Comparison of ENCODE assay signal across 1 cellular context in genomic region chr17:30236807-30237206, GRCh38.
A peak's percentile ranks its signal among the peaks of the same experiment; 100 is the strongest.
TF ChIP-seq lines count a peak whose summit lies in the region.

No MANE protein-coding gene starts in this region.

TF ChIP-seq in SK-N-SH, 30 proteins besides CTCF, POLR2A, EP300 and RAD21:
- TF ChIP-seq, protein P1, sequence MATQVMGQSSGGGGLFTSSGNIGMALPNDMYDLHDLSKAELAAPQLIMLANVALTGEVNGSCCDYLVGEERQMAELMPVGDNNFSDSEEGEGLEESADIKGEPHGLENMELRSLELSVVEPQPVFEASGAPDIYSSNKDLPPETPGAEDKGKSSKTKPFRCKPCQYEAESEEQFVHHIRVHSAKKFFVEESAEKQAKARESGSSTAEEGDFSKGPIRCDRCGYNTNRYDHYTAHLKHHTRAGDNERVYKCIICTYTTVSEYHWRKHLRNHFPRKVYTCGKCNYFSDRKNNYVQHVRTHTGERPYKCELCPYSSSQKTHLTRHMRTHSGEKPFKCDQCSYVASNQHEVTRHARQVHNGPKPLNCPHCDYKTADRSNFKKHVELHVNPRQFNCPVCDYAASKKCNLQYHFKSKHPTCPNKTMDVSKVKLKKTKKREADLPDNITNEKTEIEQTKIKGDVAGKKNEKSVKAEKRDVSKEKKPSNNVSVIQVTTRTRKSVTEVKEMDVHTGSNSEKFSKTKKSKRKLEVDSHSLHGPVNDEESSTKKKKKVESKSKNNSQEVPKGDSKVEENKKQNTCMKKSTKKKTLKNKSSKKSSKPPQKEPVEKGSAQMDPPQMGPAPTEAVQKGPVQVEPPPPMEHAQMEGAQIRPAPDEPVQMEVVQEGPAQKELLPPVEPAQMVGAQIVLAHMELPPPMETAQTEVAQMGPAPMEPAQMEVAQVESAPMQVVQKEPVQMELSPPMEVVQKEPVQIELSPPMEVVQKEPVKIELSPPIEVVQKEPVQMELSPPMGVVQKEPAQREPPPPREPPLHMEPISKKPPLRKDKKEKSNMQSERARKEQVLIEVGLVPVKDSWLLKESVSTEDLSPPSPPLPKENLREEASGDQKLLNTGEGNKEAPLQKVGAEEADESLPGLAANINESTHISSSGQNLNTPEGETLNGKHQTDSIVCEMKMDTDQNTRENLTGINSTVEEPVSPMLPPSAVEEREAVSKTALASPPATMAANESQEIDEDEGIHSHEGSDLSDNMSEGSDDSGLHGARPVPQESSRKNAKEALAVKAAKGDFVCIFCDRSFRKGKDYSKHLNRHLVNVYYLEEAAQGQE (IDR thresholded peaks at IDR 0.05; ENCODE audit: low read depth, low read length) = no peak
- TF ChIP-seq SMC3 (IDR thresholded peaks at IDR 0.05; ENCODE audit: low read depth, low read length) (peak; percentile 39), POLR2AphosphoS5 (IDR thresholded peaks at IDR 0.05; ENCODE audit: low read depth, low read length) (no peak), MEF2A (IDR thresholded peaks at IDR 0.05; ENCODE audit: borderline replicate concordance, low read depth) (no peak)
